ENCODE assay signal across 9 cellular contexts in the genomic region with DNA sequence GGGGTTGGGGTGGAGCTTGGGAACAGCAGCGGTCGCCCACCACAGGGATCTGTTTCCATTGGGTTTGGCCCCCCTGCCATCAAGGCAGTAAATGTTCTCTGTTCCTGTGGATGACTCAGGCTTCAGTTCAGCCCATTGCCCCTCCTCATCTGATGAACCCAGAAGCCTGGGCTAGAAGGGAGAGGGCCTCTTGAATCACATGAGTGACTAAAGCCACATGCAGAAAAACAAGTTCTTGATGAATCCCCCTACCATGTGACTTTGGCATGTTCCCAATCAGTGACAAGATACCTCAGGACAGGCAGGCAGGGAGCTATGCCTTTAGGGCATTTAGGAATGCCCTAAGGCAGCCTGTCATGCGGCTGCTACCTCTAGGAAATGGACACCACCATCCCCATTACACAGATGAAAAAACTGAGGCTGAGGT. TPM values are rescaled to one million over a fixed set of nuclear protein-coding genes. Genes with fewer than 3 reads are reported as not detected.
DNase-seq lines count a peak whose midpoint lies in the region; ATAC-seq and TF ChIP-seq lines count a peak whose summit lies in the region.
"Had no signal": no experiment of that assay in that cellular context is flagged by ENCODE, and none has a peak within 500 bp of the region (broad histone marks: within the 10 kb centered on the region; RNA-seq: fewer than 3 reads in every experiment).

No MANE protein-coding gene starts in this region.

- peaks cover 68% of the 10 kb centered on the region for H3K27me3 Mint-ChIP-seq in activated naive CD4-positive, alpha-beta T cell treated with anti-CD3 and anti-CD28 coated beads, Interleukin-2, amount 10 ng/mL, durations not matched to agents 7 days and 5 days
- H3K27me3 Mint-ChIP-seq in immature natural killer cell (ENCODE audit: low read depth in 3 of 3): peaks cover 7 to 23% (median 19%) of the 10 kb centered on the region in 3 donors

- TF ChIP-seq EP300 in tibial nerve (IDR thresholded peaks at IDR 0.05): peak in 1 of 2 donors; percentile 76

- TF ChIP-seq POLR2A in tibial nerve (IDR thresholded peaks at IDR 0.05): no peak

- no peak overlapping the region for H3K27ac Mint-ChIP-seq in activated naive CD4-positive, alpha-beta T cell treated with anti-CD3 and anti-CD28 coated beads, Interleukin-2, amount 10 ng/mL, durations not matched to agents 7 days and 5 days
- no peak overlapping the region for H3K27ac Mint-ChIP-seq in immature natural killer cell

- peaks cover 12% of the 10 kb centered on the region for H3K4me1 Mint-ChIP-seq in activated naive CD4-positive, alpha-beta T cell treated with anti-CD3 and anti-CD28 coated beads, Interleukin-2, amount 10 ng/mL, durations not matched to agents 7 days and 5 days
- peaks cover 10 to 19% of the 10 kb centered on the region in 2 donors for H3K4me1 Mint-ChIP-seq in immature natural killer cell

- H3K4me3 ChIP-seq in lower lobe of right lung (peak overlapping the region; percentile 73), tibial nerve (peak overlapping the region in 3 of 4 donors; percentile 66 to 85 (median 74))
- H3K4me3 ChIP-seq: cardiac muscle cell had no signal

- H3K9me3 Mint-ChIP-seq in activated naive CD4-positive, alpha-beta T cell treated with anti-CD3 and anti-CD28 coated beads, Interleukin-2, amount 10 ng/mL, durations not matched to agents 7 days and 5 days: no peaks in the 10 kb centered on the region
- H3K9me3 Mint-ChIP-seq in immature natural killer cell: no peaks in the 10 kb centered on the region

- WGBS in tibial nerve, 2 donors: 42 to 54% methylated on average over 3 of the region's 3 CpGs

- DNase-seq in activated naive CD4-positive, alpha-beta T cell treated with anti-CD3 and anti-CD28 coated beads, Interleukin-2, amount 10 ng/mL, durations not matched to agents 7 days and 5 days: peak; percentile 16
- no peak for DNase-seq in activated naive CD4-positive, alpha-beta T cell treated with Interleukin-2 at 50 U/mL for 16 hours
- peak; percentile 51 for DNase-seq in brain pericyte (ENCODE audit: low read depth, low spot score)
- no peak for DNase-seq in lower lobe of right lung
- peak in 1 of 2 donors; percentile 53 for DNase-seq in tibial nerve (ENCODE audit: low spot score in 2 of 2)
- DNase-seq in immature natural killer cell: no peak

- H3K27me3 ChIP-seq in lower lobe of right lung (ENCODE audit: low read depth): no peaks in the 10 kb centered on the region
- no peaks in the 10 kb centered on the region for H3K27me3 ChIP-seq in tibial nerve
- H3K27me3 ChIP-seq: cardiac muscle cell had no signal

- H3K27ac ChIP-seq in lower lobe of right lung: peak overlapping the region; percentile 53
- peak overlapping the region; percentile 81 to 97 (median 88) for H3K27ac ChIP-seq in tibial nerve
- H3K27ac ChIP-seq: cardiac muscle cell had no signal

- TF ChIP-seq CTCF in lower lobe of right lung (IDR thresholded peaks at IDR 0.05) (no peak), tibial nerve (IDR thresholded peaks at IDR 0.05) (no peak)

- ATAC-seq in lower lobe of right lung (no peak), GM18861 (IDR thresholded peaks at IDR 0.05; ENCODE audit: unreplicated experiment) (no peak), GM19395 (IDR thresholded peaks at IDR 0.05; ENCODE audit: unreplicated experiment) (no peak)

- peaks cover 55% of the 10 kb centered on the region for H3K4me1 ChIP-seq in lower lobe of right lung
- peaks cover 0 to 80% (median 49%) of the 10 kb centered on the region in 4 donors for H3K4me1 ChIP-seq in tibial nerve

- intact Hi-C loops in lower lobe of right lung (cut with DNase I): no loop called here

- H3K36me3 ChIP-seq in lower lobe of right lung (no peaks in the 10 kb centered on the region), tibial nerve (no peaks in the 10 kb centered on the region)
- H3K36me3 ChIP-seq: cardiac muscle cell had no signal

- H3K9me3 ChIP-seq in lower lobe of right lung (no peaks in the 10 kb centered on the region), tibial nerve (no peaks in the 10 kb centered on the region)

- no peak overlapping the region for H3K4me3 Mint-ChIP-seq in activated naive CD4-positive, alpha-beta T cell treated with anti-CD3 and anti-CD28 coated beads, Interleukin-2, amount 10 ng/mL, durations not matched to agents 7 days and 5 days
- H3K4me3 Mint-ChIP-seq in immature natural killer cell: no peak overlapping the region

- CTCF ChIA-PET in activated naive CD4-positive, alpha-beta T cell treated with anti-CD3 and anti-CD28 coated beads, Interleukin-2, amount 10 ng/mL, durations not matched to agents 7 days and 5 days (lab: Charles Lee): interaction anchor here (0.6 to 4.1 kb wide), 29 partner anchors 8 to 1293 kb away, joined by 3 to 28 read pairs (median 4); no protein-coding TSS in a partner anchor

- no peaks in the 10 kb centered on the region for H3K36me3 Mint-ChIP-seq in activated naive CD4-positive, alpha-beta T cell treated with anti-CD3 and anti-CD28 coated beads, Interleukin-2, amount 10 ng/mL, durations not matched to agents 7 days and 5 days
- no peaks in the 10 kb centered on the region for H3K36me3 Mint-ChIP-seq in immature natural killer cell

RNA-seq across cellular contexts. Expression of a gene that starts 2.5 kb away (rescaled TPM):
- total RNA-seq in lower lobe of right lung: 49.8 TPM
- 10 to 100 TPM; 27.8 to 52.6 (median 44.4) TPM for total RNA-seq in tibial nerve
- polyA plus RNA-seq in immature natural killer cell: not detected

Comparison
In these comparisons a context has a peak if more than half of its experiments do, and no peak if none do; other contexts are left out.
1. DNase-seq: peak in activated naive CD4-positive, alpha-beta T cell treated with anti-CD3 and anti-CD28 coated beads, Interleukin-2, amount 10 ng/mL, durations not matched to agents 7 days and 5 days (single experiment) and brain pericyte (single experiment); none in activated naive CD4-positive, alpha-beta T cell treated with Interleukin-2 at 50 U/mL for 16 hours (single experiment), lower lobe of right lung (single experiment) and immature natural killer cell (0 of 3).